ENCODE assay signal across 9 cellular contexts in the genomic region with DNA sequence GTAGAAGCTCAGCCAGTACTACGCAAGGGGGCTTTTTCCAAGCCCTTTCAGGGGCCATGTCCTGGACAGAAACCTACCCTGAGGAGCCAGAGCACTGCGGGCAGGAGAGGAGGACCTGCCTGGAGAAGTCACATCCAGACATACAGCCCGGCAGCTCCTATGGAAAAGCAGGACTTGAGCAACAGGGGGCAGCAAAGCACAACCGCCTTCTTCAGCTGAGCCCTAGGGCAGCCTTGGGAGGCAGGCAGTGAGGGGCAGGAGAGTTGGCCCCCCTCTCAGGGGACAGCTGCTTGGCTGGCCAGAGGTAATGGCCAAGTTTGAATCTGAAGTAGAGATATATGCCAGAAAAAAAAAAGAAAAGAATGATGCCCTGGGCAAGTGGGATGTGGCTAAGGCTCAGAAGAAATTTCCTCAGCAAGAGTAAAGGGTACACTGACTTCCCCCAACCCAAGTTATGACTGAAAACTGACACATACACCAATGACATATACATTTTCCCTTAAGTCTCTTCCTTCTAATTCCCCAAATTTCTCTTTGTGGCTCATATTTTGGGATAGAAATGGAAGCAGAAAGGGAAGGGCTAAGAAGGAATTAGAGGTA. TPM values are rescaled to one million over a fixed set of nuclear protein-coding genes. Genes with fewer than 3 reads are reported as not detected.
DNase-seq lines count a peak whose midpoint lies in the region; ATAC-seq and TF ChIP-seq lines count a peak whose summit lies in the region.
"Had no signal": no experiment of that assay in that cellular context is flagged by ENCODE, and none has a peak within 500 bp of the region (broad histone marks: within the 10 kb centered on the region; RNA-seq: fewer than 3 reads in every experiment).

No MANE protein-coding gene starts in this region.

- peaks cover 0 to 9% (median 0%) of the 10 kb centered on the region in 4 donors for H3K4me1 ChIP-seq in stomach

- 34 to 54% (median 37%) methylated on average over 4 of the region's 4 CpGs for WGBS in stomach, 5 donors

- TF ChIP-seq POLR2A in stomach (IDR thresholded peaks at IDR 0.05) (no peak), GM18505 (IDR thresholded peaks at IDR 0.05; ENCODE audit: borderline replicate concordance, extremely low read depth, insufficient read depth, insufficient read length) (no peak)

- H3K4me1 Mint-ChIP-seq in brain: peaks cover 40% of the 10 kb centered on the region
- H3K4me1 Mint-ChIP-seq in T-helper 17 cell: no peaks in the 10 kb centered on the region

- H3K27ac ChIP-seq in stomach: no peak overlapping the region

- no peak for TF ChIP-seq EP300 in stomach (IDR thresholded peaks at IDR 0.05)

- no peaks in the 10 kb centered on the region for H3K9me3 ChIP-seq in stomach
- no peaks in the 10 kb centered on the region for H3K9me3 ChIP-seq in T-helper 17 cell (ENCODE audit: control insufficient read depth, low read length, poor library complexity, severe bottlenecking)

- peaks cover 0 to 13% (median 0%) of the 10 kb centered on the region in 3 donors for H3K27me3 ChIP-seq in stomach

- H3K4me3 Mint-ChIP-seq in brain (no peak overlapping the region), T-helper 17 cell (no peak overlapping the region)
- H3K4me3 Mint-ChIP-seq: activated B cell treated with CpG ODN at 0.5 μM for 24 hours had no signal

- H3K27ac Mint-ChIP-seq in brain (no peak overlapping the region), T-helper 17 cell (no peak overlapping the region)
- H3K27ac Mint-ChIP-seq: activated B cell treated with CpG ODN at 0.5 μM for 24 hours had no signal

- DNase-seq in DMS53 treated with DMSO at 0.1 percent for 48 hours (lab: John Stamatoyannopoulos, UW; ENCODE audit: unreplicated experiment) (peak; percentile 27), NCI-H69 (lab: John Stamatoyannopoulos, UW) (peak; percentile 72), iris pigment epithelial cell (ENCODE audit: low read depth) (peak; percentile 59), stomach (peak; percentile 64), T-helper 17 cell (no peak)
- DNase-seq: activated B cell treated with CpG ODN at 0.5 μM for 24 hours had no signal

- H3K27me3 Mint-ChIP-seq in brain: no peaks in the 10 kb centered on the region
- H3K27me3 Mint-ChIP-seq in T-helper 17 cell: peaks cover 36% of the 10 kb centered on the region

- no peaks in the 10 kb centered on the region for H3K36me3 ChIP-seq in stomach

- peak; percentile 66 to 75 for TF ChIP-seq CTCF in brain (conservative IDR thresholded peaks at IDR 0.05)
- TF ChIP-seq CTCF in stomach (IDR thresholded peaks at IDR 0.05): peak in 5 of 7 experiments; percentile 38 to 57 (median 46)

- H3K9me3 Mint-ChIP-seq in brain: peaks cover 0 to 3% (median 0%) of the 10 kb centered on the region in 5 experiments
- H3K9me3 Mint-ChIP-seq: activated B cell treated with CpG ODN at 0.5 μM for 24 hours had no signal

- no peak overlapping the region for H3K4me3 ChIP-seq in stomach

- ATAC-seq in GM21825 (IDR thresholded peaks at IDR 0.05; ENCODE audit: unreplicated experiment) (peak; percentile 55), GM18505 (IDR thresholded peaks at IDR 0.05; ENCODE audit: unreplicated experiment) (no peak), T-helper 17 cell (no peak)

- H3K36me3 Mint-ChIP-seq in brain: no peaks in the 10 kb centered on the region
- H3K36me3 Mint-ChIP-seq in T-helper 17 cell (ENCODE audit: low read depth): no peaks in the 10 kb centered on the region

- intact Hi-C loops in stomach (cut with DNase I; ENCODE audit: low total_unique reads): no loop called here

RNA-seq across cellular contexts. Expression of a gene that starts 56.9 kb away (rescaled TPM):
- polyA plus RNA-seq in brain (ENCODE audit: insufficient read depth, low read depth, low replicate concordance) (0.58 TPM), stomach (1 to 10 TPM in 1 of 3 donors, under 1 TPM in 1, not detected in 1; 0.35 to 2.7 TPM)
- total RNA-seq in stomach (under 1 TPM in 1 of 5 donors, not detected in 4; 0.18 TPM), T-helper 17 cell (1 to 10 TPM in 1 of 2 donors, under 1 TPM in 1; 0.70 to 1.1 TPM)

RNA-seq across cellular contexts. Expression of a gene that starts 60.0 kb away (rescaled TPM):
- polyA plus RNA-seq in brain (ENCODE audit: insufficient read depth, low read depth, low replicate concordance) (10.0 TPM), stomach (under 1 TPM; 0.23 to 0.50 (median 0.31) TPM)
- total RNA-seq in stomach (1 to 10 TPM in 4 of 5 donors, not detected in 1; 1.7 to 8.7 (median 2.1) TPM), T-helper 17 cell (under 1 TPM in 1 of 2 donors, not detected in 1; 0.21 TPM)
- total RNA-seq: activated B cell treated with CpG ODN at 0.5 μM for 24 hours had no signal

Comparison
In these comparisons a context has a peak if more than half of its experiments do, and no peak if none do; other contexts are left out.
1. DNase-seq: peak in DMS53 treated with DMSO at 0.1 percent for 48 hours (single experiment), NCI-H69 (single experiment), iris pigment epithelial cell (single experiment) and stomach (single experiment); none in T-helper 17 cell (0 of 3).